8 cellular contexts compared by ENCODE assay signal in the genomic region with DNA sequence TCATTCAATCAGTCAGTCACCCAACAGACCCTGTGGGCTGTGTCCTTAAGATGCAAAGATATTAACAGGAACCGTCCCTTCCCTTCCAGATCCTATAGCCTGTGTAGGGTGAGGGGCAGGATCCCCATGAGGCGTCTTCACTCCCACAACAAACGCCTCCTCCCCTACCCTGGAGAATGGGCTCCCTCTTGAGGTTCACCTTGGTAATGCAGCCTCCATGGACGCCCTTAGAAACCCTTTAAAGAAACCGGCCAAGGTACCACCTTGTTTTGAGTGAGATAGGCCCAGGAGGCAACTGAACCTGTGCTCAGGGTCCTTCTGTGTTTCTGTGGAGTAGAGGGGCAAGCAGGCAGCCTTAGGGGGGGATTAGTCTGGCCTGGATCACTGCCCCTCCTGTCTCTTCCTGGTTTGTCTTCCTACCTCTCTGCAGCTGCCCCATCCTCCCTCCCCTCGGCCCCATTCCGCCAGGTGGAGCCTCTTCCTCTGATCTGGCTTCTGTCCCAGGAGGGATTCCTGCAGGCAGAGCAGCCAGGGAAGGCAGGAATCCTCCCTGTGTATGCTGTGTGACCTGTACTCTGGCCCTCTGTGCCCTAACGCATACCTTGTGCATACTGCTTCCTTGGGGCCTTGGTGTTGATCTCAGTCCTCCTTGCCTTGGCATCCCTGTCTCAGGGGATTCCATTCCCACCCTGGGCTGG. TPM values are rescaled to one million over a fixed set of nuclear protein-coding genes. Genes with fewer than 3 reads are reported as not detected.
DNase-seq lines count a peak whose midpoint lies in the region; ATAC-seq and TF ChIP-seq lines count a peak whose summit lies in the region.

No MANE protein-coding gene starts in this region.

- no peak overlapping the region for H3K27ac Mint-ChIP-seq in CD4-positive, alpha-beta T cell
- peak overlapping the region; percentile 60 for H3K27ac Mint-ChIP-seq in activated CD8-positive, alpha-beta T cell treated with anti-CD3 and anti-CD28 coated beads, Interleukin-2, amount 10 ng/mL, durations not matched to agents 7 days and 5 days
- peak overlapping the region; percentile 89 for H3K27ac Mint-ChIP-seq in endodermal cell
- peak overlapping the region; percentile 66 for H3K27ac Mint-ChIP-seq in mesothelial cell of epicardium

- peak; percentile 98 for ATAC-seq in CD4-positive, alpha-beta T cell (ENCODE audit: poor library complexity)
- peak; percentile 88 for ATAC-seq in activated CD8-positive, alpha-beta T cell treated with anti-CD3 and anti-CD28 coated beads, Interleukin-2, amount 10 ng/mL, durations not matched to agents 7 days and 5 days
- ATAC-seq in GM19397 (IDR thresholded peaks at IDR 0.05; ENCODE audit: unreplicated experiment): no peak

- no peaks in the 10 kb centered on the region for H3K9me3 ChIP-seq in CD4-positive, alpha-beta T cell (ENCODE audit: control insufficient read depth, low read length)
- no peaks in the 10 kb centered on the region for H3K9me3 ChIP-seq in endodermal cell (ENCODE audit: control insufficient read depth, low read length)

- H3K4me1 Mint-ChIP-seq in CD4-positive, alpha-beta T cell (ENCODE audit: low read depth): peaks cover 6% of the 10 kb centered on the region
- peaks cover 7% of the 10 kb centered on the region for H3K4me1 Mint-ChIP-seq in activated CD8-positive, alpha-beta T cell treated with anti-CD3 and anti-CD28 coated beads, Interleukin-2, amount 10 ng/mL, durations not matched to agents 7 days and 5 days (ENCODE audit: low read depth)
- H3K4me1 Mint-ChIP-seq in endodermal cell (peaks cover 9% of the 10 kb centered on the region), mesothelial cell of epicardium (peaks cover 8% of the 10 kb centered on the region)

- no peak overlapping the region for H3K27ac ChIP-seq in CD4-positive, alpha-beta T cell (ENCODE audit: low read depth, low read length)
- no peak overlapping the region for H3K27ac ChIP-seq in endodermal cell (ENCODE audit: low read depth, low read length)

- peak; percentile 83 for TF ChIP-seq CTCF in CD4-positive, alpha-beta T cell (IDR thresholded peaks at IDR 0.05)
- TF ChIP-seq CTCF in endodermal cell (conservative IDR thresholded peaks at IDR 0.05) (peak; percentile 99), mesothelial cell of epicardium (IDR thresholded peaks at IDR 0.05; ENCODE audit: unreplicated experiment) (peak; percentile 90)

- no peaks in the 10 kb centered on the region for H3K9me3 Mint-ChIP-seq in CD4-positive, alpha-beta T cell
- no peaks in the 10 kb centered on the region for H3K9me3 Mint-ChIP-seq in activated CD8-positive, alpha-beta T cell treated with anti-CD3 and anti-CD28 coated beads, Interleukin-2, amount 10 ng/mL, durations not matched to agents 7 days and 5 days (ENCODE audit: insufficient read depth)
- H3K9me3 Mint-ChIP-seq in endodermal cell: no peaks in the 10 kb centered on the region
- no peaks in the 10 kb centered on the region for H3K9me3 Mint-ChIP-seq in mesothelial cell of epicardium

- no peak overlapping the region for H3K4me3 ChIP-seq in endodermal cell (ENCODE audit: low read length)

- H3K36me3 ChIP-seq in endodermal cell (ENCODE audit: control insufficient read depth, insufficient read depth, low read length): no peaks in the 10 kb centered on the region

- POLR2A ChIA-PET in CD4-positive, alpha-beta T cell (lab: Charles Lee): no interaction called here
- POLR2A ChIA-PET in activated CD8-positive, alpha-beta T cell treated with anti-CD3 and anti-CD28 coated beads, Interleukin-2, amount 10 ng/mL, durations not matched to agents 7 days and 5 days (lab: Charles Lee): no interaction called here

- DNase-seq in CD4-positive, alpha-beta T cell: peak; percentile 61 to 80 (median 72)
- peak; percentile 88 for DNase-seq in HK-2 (ENCODE audit: unreplicated experiment)
- DNase-seq in NCI-H82 treated with DMSO at 0.1 percent for 48 hours (lab: John Stamatoyannopoulos, UW; ENCODE audit: unreplicated experiment): peak; percentile 77
- peak; percentile 87 for DNase-seq in activated CD8-positive, alpha-beta T cell treated with anti-CD3 and anti-CD28 coated beads, Interleukin-2, amount 10 ng/mL, durations not matched to agents 7 days and 5 days
- peak; percentile 97 for DNase-seq in endodermal cell
- DNase-seq in mesothelial cell of epicardium (ENCODE audit: low spot score in 2 of 2, unreplicated experiment in 2 of 2): peak; percentile 69 to 93
- peak; percentile 58 to 68 for DNase-seq in stimulated activated CD8-positive, alpha-beta memory T cell treated with anti-CD3 and anti-CD28 coated beads, Interleukin-4, amount 100 ng/mL, for 1 hour (ENCODE audit: low read depth in 2 of 2, low spot score in 1 of 2)

- no peaks in the 10 kb centered on the region for H3K4me1 ChIP-seq in endodermal cell (ENCODE audit: control insufficient read depth, insufficient read depth, low read length)

- intact Hi-C loops in CD4-positive, alpha-beta T cell (cut with DNase I, micrococcal nuclease): loop anchor here (1.0 to 2.0 kb wide), 8 partner anchors 91 to 564 kb away; partner anchors contain the start of gene PRICKLE4 (in 2 of the 2)

- no peak overlapping the region for H3K9ac ChIP-seq in endodermal cell (ENCODE audit: extremely low read depth, low read length, poor library complexity, severe bottlenecking)

- WGBS in endodermal cell (ENCODE audit: insufficient coverage in 1 of 2, insufficient read length in 1 of 2), 2 experiments: 24 to 88% methylated on average over 1 to 8 of the region's 8 CpGs

- CTCF ChIA-PET in CD4-positive, alpha-beta T cell (lab: Charles Lee): no interaction called here
- CTCF ChIA-PET in activated CD8-positive, alpha-beta T cell treated with anti-CD3 and anti-CD28 coated beads, Interleukin-2, amount 10 ng/mL, durations not matched to agents 7 days and 5 days (lab: Charles Lee): interaction anchor here (0.6 to 1.6 kb wide), 3 partner anchors 10 to 365 kb away, joined by 3 to 5 read pairs (median 3); no protein-coding TSS in a partner anchor

- no peaks in the 10 kb centered on the region for H3K27me3 ChIP-seq in CD4-positive, alpha-beta T cell (ENCODE audit: control insufficient read depth, insufficient read depth, low read length)
- no peaks in the 10 kb centered on the region for H3K27me3 ChIP-seq in endodermal cell (ENCODE audit: control insufficient read depth, insufficient read depth, low read length, poor library complexity, severe bottlenecking)

- H3K27me3 Mint-ChIP-seq in CD4-positive, alpha-beta T cell: peaks cover 6% of the 10 kb centered on the region
- H3K27me3 Mint-ChIP-seq in activated CD8-positive, alpha-beta T cell treated with anti-CD3 and anti-CD28 coated beads, Interleukin-2, amount 10 ng/mL, durations not matched to agents 7 days and 5 days (ENCODE audit: low read depth): peaks cover 7% of the 10 kb centered on the region
- H3K27me3 Mint-ChIP-seq in endodermal cell (ENCODE audit: insufficient read depth) (peaks cover 5% of the 10 kb centered on the region), mesothelial cell of epicardium (ENCODE audit: low read depth) (peaks cover 1% of the 10 kb centered on the region)

- H3K36me3 Mint-ChIP-seq in CD4-positive, alpha-beta T cell (ENCODE audit: low read depth): no peaks in the 10 kb centered on the region
- H3K36me3 Mint-ChIP-seq in activated CD8-positive, alpha-beta T cell treated with anti-CD3 and anti-CD28 coated beads, Interleukin-2, amount 10 ng/mL, durations not matched to agents 7 days and 5 days (ENCODE audit: low read depth): no peaks in the 10 kb centered on the region
- H3K36me3 Mint-ChIP-seq in endodermal cell (ENCODE audit: low read depth) (no peaks in the 10 kb centered on the region), mesothelial cell of epicardium (no peaks in the 10 kb centered on the region)

- no peak overlapping the region for H3K4me3 Mint-ChIP-seq in CD4-positive, alpha-beta T cell
- H3K4me3 Mint-ChIP-seq in activated CD8-positive, alpha-beta T cell treated with anti-CD3 and anti-CD28 coated beads, Interleukin-2, amount 10 ng/mL, durations not matched to agents 7 days and 5 days: no peak overlapping the region
- H3K4me3 Mint-ChIP-seq in endodermal cell (no peak overlapping the region), mesothelial cell of epicardium (no peak overlapping the region)

RNA-seq across cellular contexts. Expression of gene GUCA1A, which starts 6.6 kb away (rescaled TPM):
- not detected for total RNA-seq in CD4-positive, alpha-beta T cell
- not detected for total RNA-seq in activated CD8-positive, alpha-beta T cell treated with anti-CD3 and anti-CD28 coated beads, Interleukin-2, amount 10 ng/mL, durations not matched to agents 7 days and 5 days
- 1 to 10 TPM; 3.9 to 4.4 TPM for total RNA-seq in endodermal cell
- polyA plus RNA-seq in endodermal cell (2013, experiment 1 of 2): 2.7 TPM
- 2.6 TPM for polyA plus RNA-seq in endodermal cell (2013, experiment 2 of 2)
- total RNA-seq in mesothelial cell of epicardium: 0.91 to 1.3 TPM (median 0.92 TPM) in 3 replicates

RNA-seq across cellular contexts. Expression of gene C6orf132, which starts 24.2 kb away (rescaled TPM):
- total RNA-seq in CD4-positive, alpha-beta T cell: not detected
- under 1 TPM in 1 of 2 experiments, not detected in 1; 0.03 TPM for total RNA-seq in activated CD8-positive, alpha-beta T cell treated with anti-CD3 and anti-CD28 coated beads, Interleukin-2, amount 10 ng/mL, durations not matched to agents 7 days and 5 days
- 10 to 100 TPM; 23.4 to 24.4 TPM for total RNA-seq in endodermal cell
- polyA plus RNA-seq in endodermal cell (2013, experiment 1 of 2): 3.0 TPM
- 2.0 TPM for polyA plus RNA-seq in endodermal cell (2013, experiment 2 of 2)
- total RNA-seq in mesothelial cell of epicardium: 22.4 to 23.9 TPM (median 22.5 TPM) in 3 replicates

RNA-seq across cellular contexts. Expression of gene GUCA1B, which starts 28.2 kb away (rescaled TPM):
- total RNA-seq in CD4-positive, alpha-beta T cell: 1 to 10 TPM; 2.3 to 2.4 TPM
- 1 to 10 TPM in 1 of 2 experiments, under 1 TPM in 1; 0.84 to 1.0 TPM for total RNA-seq in activated CD8-positive, alpha-beta T cell treated with anti-CD3 and anti-CD28 coated beads, Interleukin-2, amount 10 ng/mL, durations not matched to agents 7 days and 5 days
- total RNA-seq in endodermal cell: 1 to 10 TPM in 1 of 2 donors, under 1 TPM in 1; 0.33 to 3.1 TPM
- polyA plus RNA-seq in endodermal cell (2013, experiment 1 of 2): 0.96 TPM
- 0.83 TPM for polyA plus RNA-seq in endodermal cell (2013, experiment 2 of 2)
- 2.2 to 2.7 TPM (median 2.6 TPM) in 3 replicates for total RNA-seq in mesothelial cell of epicardium

RNA-seq across cellular contexts. Expression of gene MRPS10, which starts 51.1 kb away (rescaled TPM):
- 10 to 100 TPM; 17.1 to 18.4 TPM for total RNA-seq in CD4-positive, alpha-beta T cell
- total RNA-seq in activated CD8-positive, alpha-beta T cell treated with anti-CD3 and anti-CD28 coated beads, Interleukin-2, amount 10 ng/mL, durations not matched to agents 7 days and 5 days: 10 to 100 TPM; 32.6 to 33.8 TPM
- total RNA-seq in endodermal cell (10 to 100 TPM; 33.4 to 39.6 TPM), mesothelial cell of epicardium (23.2 to 24.4 TPM (median 23.9 TPM) in 3 replicates)
- 24.1 TPM for polyA plus RNA-seq in endodermal cell (2013, experiment 1 of 2)
- polyA plus RNA-seq in endodermal cell (2013, experiment 2 of 2): 24.6 TPM

Comparison
In these comparisons a context has a peak if more than half of its experiments do, and no peak if none do; other contexts are left out.
1. RNA of gene C6orf132, which starts 24.2 kb away (total RNA-seq): 23.4 to 24.4 TPM in endodermal cell and 22.4 to 23.9 TPM in mesothelial cell of epicardium; not detected in CD4-positive, alpha-beta T cell and 0.03 TPM in activated CD8-positive, alpha-beta T cell treated with anti-CD3 and anti-CD28 coated beads, Interleukin-2, amount 10 ng/mL, durations not matched to agents 7 days and 5 days; every median in the first group is over 10 times any median in the second.
2. Peak in every context shown above with its lines, with median percentiles within 50 percentile points of each other: DNase-seq and CTCF ChIP-seq.